Comparison of ENCODE assay signal across 9 cellular contexts in the genomic region with DNA sequence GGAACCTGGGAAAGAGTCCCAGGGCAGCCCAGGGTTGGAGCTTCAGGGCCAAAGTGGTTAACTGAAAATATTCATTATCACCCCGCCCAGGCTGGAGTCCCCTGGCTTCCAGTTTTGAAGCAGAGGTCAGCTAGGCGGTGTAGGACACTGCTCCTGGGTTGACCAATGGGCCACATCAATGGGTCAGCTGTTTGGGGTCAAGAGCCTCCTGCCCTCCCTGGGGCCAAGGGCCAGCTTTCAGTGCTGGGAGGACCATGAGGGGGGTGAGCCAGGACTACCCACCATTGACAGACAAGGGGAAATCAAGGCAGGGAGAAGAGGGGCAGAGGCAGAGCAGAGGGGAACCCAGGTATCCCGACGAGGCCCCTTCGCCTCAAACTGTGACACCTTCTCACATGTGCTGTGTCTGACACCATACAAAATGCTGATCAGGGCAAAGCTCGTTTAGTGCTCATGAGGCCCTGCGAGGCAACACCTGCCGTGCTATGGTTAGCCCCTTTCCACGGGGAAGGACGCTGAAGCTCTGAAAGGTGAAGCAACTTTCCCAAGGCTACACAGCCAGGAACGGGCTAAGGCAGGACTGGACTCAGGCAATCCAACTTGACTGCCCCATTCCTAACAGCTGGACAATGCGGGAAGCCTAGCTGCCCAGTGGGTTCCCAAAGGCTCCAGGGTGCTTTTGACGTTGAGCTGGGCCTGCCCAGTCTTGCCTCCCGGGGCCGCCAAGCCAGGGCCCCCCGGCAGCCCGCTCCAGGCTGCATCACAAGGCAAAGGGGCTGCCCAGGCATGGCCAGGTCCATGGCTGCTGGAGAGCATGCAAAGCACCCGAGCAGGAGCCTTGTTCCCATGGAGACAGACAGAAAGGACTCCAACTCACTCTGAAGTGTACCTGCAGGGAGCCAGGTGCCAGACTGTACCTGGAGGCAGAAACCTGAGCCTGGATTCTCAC. TPM values are rescaled to one million over a fixed set of nuclear protein-coding genes. Genes with fewer than 3 reads are reported as not detected.
A peak's percentile ranks its signal among the peaks of the same experiment; 100 is the strongest.
DNase-seq lines count a peak whose midpoint lies in the region; ATAC-seq, FAIRE-seq and TF ChIP-seq lines count a peak whose summit lies in the region.
"Had no signal": no experiment of that assay in that cellular context is flagged by ENCODE, and none has a peak within 500 bp of the region (broad histone marks: within the 10 kb centered on the region; RNA-seq: fewer than 3 reads in every experiment).

No MANE protein-coding gene starts in this region.

- H3K36me3 ChIP-seq in keratinocyte (ENCODE audit: control insufficient read depth in 2 of 2, extremely low read depth in 1 of 2, insufficient read depth in 2 of 2, low read length in 2 of 2) (no peaks in the 10 kb centered on the region), thyroid gland (no peaks in the 10 kb centered on the region), Karpas-422 (ENCODE audit: insufficient read depth, low read length) (no peaks in the 10 kb centered on the region)

- no peaks in the 10 kb centered on the region for H3K9me3 ChIP-seq in T-helper 17 cell (ENCODE audit: control insufficient read depth, low read length, poor library complexity, severe bottlenecking)
- no peaks in the 10 kb centered on the region for H3K9me3 ChIP-seq in keratinocyte (ENCODE audit: control insufficient read depth, low read depth, low read length)
- H3K9me3 ChIP-seq in thyroid gland = no peaks in the 10 kb centered on the region
- no peaks in the 10 kb centered on the region for H3K9me3 ChIP-seq in Karpas-422 (ENCODE audit: low read length)

- WGBS in thyroid gland, 2 donors = 75 to 86% methylated on average over 5 to 10 of the region's 18 CpGs

- dilution Hi-C loops in keratinocyte (cut with MboI; ENCODE audit: extremely low pct_ligation_motif_present, low sequenced_read_pairs) = no loop called here

- H3K4me1 ChIP-seq in keratinocyte (ENCODE audit: control insufficient read depth, extremely low read depth, insufficient read depth, low read length) (peaks cover 40% of the 10 kb centered on the region), thyroid gland (peaks cover 28 to 53% of the 10 kb centered on the region in 2 donors), Karpas-422 (ENCODE audit: low read length) (peaks cover 40% of the 10 kb centered on the region)

- H3K27ac Mint-ChIP-seq in T-helper 17 cell = peak overlapping the region; percentile 93

- H3K9ac ChIP-seq in keratinocyte (ENCODE audit: control insufficient read depth, extremely low read depth, insufficient read depth, low read length) (no peak overlapping the region), Karpas-422 (ENCODE audit: low read length) (no peak overlapping the region)

- no peak for TF ChIP-seq POLR2A in thyroid gland (IDR thresholded peaks at IDR 0.05)

- no peaks in the 10 kb centered on the region for H3K79me2 ChIP-seq in keratinocyte (ENCODE audit: control insufficient read depth, insufficient read depth, low read length)
- H3K79me2 ChIP-seq in Karpas-422 (ENCODE audit: low read length) = no peaks in the 10 kb centered on the region

- ATAC-seq in T-helper 17 cell = no peak

- no peaks in the 10 kb centered on the region for H3K9me1 ChIP-seq in keratinocyte (ENCODE audit: control insufficient read depth, extremely low read depth, insufficient read depth, low read length)

- H4K20me1 ChIP-seq in keratinocyte (ENCODE audit: control insufficient read depth, extremely low read depth, insufficient read depth, low read length) (peaks cover 5% of the 10 kb centered on the region), Karpas-422 (ENCODE audit: insufficient read depth, low read depth, low read length) (peaks cover 2% of the 10 kb centered on the region; the same call in 1 of the 2 replicates)

- H3K4me2 ChIP-seq in keratinocyte (ENCODE audit: control insufficient read depth, extremely low read depth, insufficient read depth, low read depth, low read length) (peak overlapping the region; percentile 91), Karpas-422 (ENCODE audit: low read depth, low read length, poor library complexity, severe bottlenecking) (no peak overlapping the region)

- DNase-seq in activated effector memory CD4-positive, alpha-beta T cell treated with anti-CD3 and anti-CD28 coated beads, Interleukin-2, amount 50 U/mL, for 16 hours = peak; percentile 59
- DNase-seq in activated effector memory CD4-positive, alpha-beta T cell treated with Interleukin-2 at 50 U/mL for 16 hours = no peak
- DNase-seq in T-helper 17 cell = no peak
- no peak for DNase-seq in keratinocyte (ENCODE audit: low read depth, low spot score)
- peak; percentile 85 to 88 for DNase-seq in thyroid gland
- no peak for DNase-seq in Karpas-422
- DNase-seq in HuH-7 (ENCODE audit: low spot score) = no peak
- no peak for DNase-seq in RKO (ENCODE audit: low spot score)

- FAIRE-seq in keratinocyte (lab: Jason Lieb, UNC) = no peak

- H3K4me3 ChIP-seq in keratinocyte (ENCODE audit: control insufficient read depth in 2 of 3, extremely low read depth in 1 of 3, insufficient read depth in 2 of 3, low read depth in 1 of 3, low read length in 3 of 3) (no peak overlapping the region), thyroid gland (replicated peaks in 1 of 3) (peak overlapping the region in 1 of 3 donors; percentile 53), Karpas-422 (ENCODE audit: low read length) (no peak overlapping the region)
- H3K4me3 ChIP-seq: lung had no signal

- no peaks in the 10 kb centered on the region for H3K27me3 Mint-ChIP-seq in T-helper 17 cell

- H3K27me3 ChIP-seq in keratinocyte (ENCODE audit: control insufficient read depth, extremely low read depth, insufficient read depth, low read length) (no peaks in the 10 kb centered on the region), thyroid gland (no peaks in the 10 kb centered on the region), Karpas-422 (ENCODE audit: low read length) (no peaks in the 10 kb centered on the region; the same call in 1 of the 2 replicates)

- no peaks in the 10 kb centered on the region for H3K9me2 ChIP-seq in Karpas-422 (replicated peaks; ENCODE audit: insufficient read depth, low read length)

- no peak overlapping the region for H2AFZ ChIP-seq in keratinocyte (ENCODE audit: control insufficient read depth, low read length)
- H2AFZ ChIP-seq in Karpas-422 (ENCODE audit: low read length) = no peak overlapping the region

- TF ChIP-seq CTCF in keratinocyte (optimal IDR thresholded peaks at IDR 0.05 in 1 of 3, IDR thresholded peaks at IDR 0.05 in 1 of 3, conservative IDR thresholded peaks at IDR 0.05 in 1 of 3; ENCODE audit: extremely low read depth in 1 of 3, insufficient read depth in 2 of 3, low read length in 3 of 3) (no peak), thyroid gland (IDR thresholded peaks at IDR 0.05) (no peak)

- intact Hi-C loops in thyroid gland (cut with DNase I) = loop anchor here (5.0 kb wide), 1 partner anchor 67 kb away; no protein-coding TSS in a partner anchor

- H3K36me3 Mint-ChIP-seq in T-helper 17 cell (ENCODE audit: low read depth) = peaks cover 6% of the 10 kb centered on the region

- H3K27ac ChIP-seq in keratinocyte (ENCODE audit: control insufficient read depth, insufficient read depth, low read length) (no peak overlapping the region), thyroid gland (peak overlapping the region; percentile 48 to 80 (median 49)), Karpas-422 (ENCODE audit: low read length) (no peak overlapping the region)

- peaks cover 50% of the 10 kb centered on the region for H3K4me1 Mint-ChIP-seq in T-helper 17 cell

- peak overlapping the region; percentile 94 for H3K4me3 Mint-ChIP-seq in T-helper 17 cell

RNA-seq across cellular contexts. Expression of gene SYNE3, which starts 2.0 kb away (rescaled TPM):
- 10 to 100 TPM; 59.6 to 64.8 TPM for total RNA-seq in T-helper 17 cell
- polyA plus RNA-seq in keratinocyte = 0.32 to 1.3 TPM (median 1.0 TPM) in 3 replicates
- polyA plus RNA-seq in keratinocyte (2011; ENCODE audit: low read depth) = 0.27 TPM
- polyA plus RNA-seq in keratinocyte (2011; cell fraction: cytosol; rRNA removed) = 0.18 and 0.19 TPM in 2 replicates
- 2.1 and 2.6 TPM in 2 replicates for polyA plus RNA-seq in keratinocyte (2011; cell fraction: nucleus; rRNA removed)
- polyA plus RNA-seq in keratinocyte (2012; ENCODE audit: low replicate concordance) = 0.47 and 1.6 TPM in 2 replicates
- 0.63 to 3.1 TPM (median 2.1 TPM) in 3 replicates for polyA minus RNA-seq in keratinocyte
- polyA minus RNA-seq in keratinocyte (2011; cell fraction: cytosol; rRNA and poly(A)+ RNA removed) = 0.96 TPM
- 2.7 and 3.0 TPM in 2 replicates for polyA minus RNA-seq in keratinocyte (2011; cell fraction: nucleus; rRNA and poly(A)+ RNA removed)
- 10 to 100 TPM in 3 of 4 donors, 1 to 10 TPM in 1; 9.7 to 21.9 (median 17.6) TPM for total RNA-seq in thyroid gland
- total RNA-seq in Karpas-422 (2014; rRNA removed; shearing (Covaris generic); ENCODE audit: low replicate concordance) = 1.8 and 3.3 TPM in 2 replicates

RNA-seq across cellular contexts. Expression of gene GLRX5, which starts 20.4 kb away (rescaled TPM):
- total RNA-seq in T-helper 17 cell (10 to 100 TPM; 14.8 to 17.7 TPM), thyroid gland (10 to 100 TPM; 33.9 to 64.1 (median 41.3) TPM)
- 28.2 to 60.9 TPM (median 42.7 TPM) in 3 replicates for polyA plus RNA-seq in keratinocyte
- polyA plus RNA-seq in keratinocyte (2011; ENCODE audit: low read depth) = 13.7 TPM
- polyA plus RNA-seq in keratinocyte (2011; cell fraction: cytosol; rRNA removed) = 39.9 and 70.3 TPM in 2 replicates
- 14.1 and 17.8 TPM in 2 replicates for polyA plus RNA-seq in keratinocyte (2011; cell fraction: nucleus; rRNA removed)
- 27.2 and 41.6 TPM in 2 replicates for polyA plus RNA-seq in keratinocyte (2012; ENCODE audit: low replicate concordance)
- 7.9 to 23.1 TPM (median 8.6 TPM) in 3 replicates for polyA minus RNA-seq in keratinocyte
- polyA minus RNA-seq in keratinocyte (2011; cell fraction: cytosol; rRNA and poly(A)+ RNA removed) = 28.0 TPM
- 3.4 and 4.4 TPM in 2 replicates for polyA minus RNA-seq in keratinocyte (2011; cell fraction: nucleus; rRNA and poly(A)+ RNA removed)
- 69.7 and 74.6 TPM in 2 replicates for total RNA-seq in Karpas-422 (2014; rRNA removed; shearing (Covaris generic); ENCODE audit: low replicate concordance)

Comparison
In these comparisons a context has a peak if more than half of its experiments do, and no peak if none do; other contexts are left out.
1. DNase-seq: peak in activated effector memory CD4-positive, alpha-beta T cell treated with anti-CD3 and anti-CD28 coated beads, Interleukin-2, amount 50 U/mL, for 16 hours (single experiment) and thyroid gland (2 of 2); none in activated effector memory CD4-positive, alpha-beta T cell treated with Interleukin-2 at 50 U/mL for 16 hours (single experiment), T-helper 17 cell (0 of 3), keratinocyte (single experiment), Karpas-422 (single experiment), HuH-7 (single experiment) and RKO (single experiment).
2. H3K27ac ChIP-seq: peak in thyroid gland (3 of 3); none in keratinocyte (single experiment) and Karpas-422 (single experiment).